In genomic region chr4:165464338-165464737, GRCh38 we compare ENCODE assay signal across 18 cellular contexts.
DNase-seq lines count a peak whose midpoint lies in the region; ATAC-seq and TF ChIP-seq lines count a peak whose summit lies in the region.
"Had no signal": no experiment of that assay in that cellular context is flagged by ENCODE, and none has a peak within 500 bp of the region (broad histone marks: within the 10 kb centered on the region; RNA-seq: fewer than 3 reads in every experiment).

No MANE protein-coding gene starts in this region.

- H3K9me2 ChIP-seq in MM.1S (replicated peaks; ENCODE audit: insufficient read depth, low read length) = no peaks in the 10 kb centered on the region

- peaks cover 6% of the 10 kb centered on the region for H3K27me3 Mint-ChIP-seq in activated T-helper 2 cell treated with anti-CD3 and anti-CD28 coated beads, Interferon-gamma antibody, Interleukin-2, Interleukin-4, amounts not matched to agents 10 μg/mL and 5 μg/mL and 100 μg/mL, durations not matched to agents 14 hours and 24 hours and 36 hours (ENCODE audit: low read depth)
- H3K27me3 Mint-ChIP-seq: activated naive CD4-positive, alpha-beta T cell treated with anti-CD3 and anti-CD28 coated beads, Interleukin-2, amount 10 ng/mL, durations not matched to agents 7 days and 5 days had no signal

- H3K9ac ChIP-seq in MM.1S (ENCODE audit: low read length) = no peak overlapping the region
- H3K9ac ChIP-seq: BLaER1 treated with 17β-estradiol and CSF1 and Interleukin-3, amounts not matched to agents 10 nM and 100 nM had no signal

- H3K36me3 Mint-ChIP-seq in activated T-helper 2 cell treated with anti-CD3 and anti-CD28 coated beads, Interferon-gamma antibody, Interleukin-2, Interleukin-4, amounts not matched to agents 10 μg/mL and 5 μg/mL and 100 μg/mL, durations not matched to agents 14 hours and 24 hours and 36 hours (ENCODE audit: low read depth) = no peaks in the 10 kb centered on the region
- H3K36me3 Mint-ChIP-seq: activated CD4-positive, alpha-beta memory T cell treated with anti-CD3 and anti-CD28 coated beads for 36 hours; activated naive CD4-positive, alpha-beta T cell treated with anti-CD3 and anti-CD28 coated beads, Interleukin-2, amount 10 ng/mL, durations not matched to agents 7 days and 5 days had no signal

- H3K27ac Mint-ChIP-seq in activated T-helper 2 cell treated with anti-CD3 and anti-CD28 coated beads, Interferon-gamma antibody, Interleukin-2, Interleukin-4, amounts not matched to agents 10 μg/mL and 5 μg/mL and 100 μg/mL, durations not matched to agents 14 hours and 24 hours and 36 hours = no peak overlapping the region
- H3K27ac Mint-ChIP-seq: activated CD4-positive, alpha-beta memory T cell treated with anti-CD3 and anti-CD28 coated beads for 36 hours; activated naive CD4-positive, alpha-beta T cell treated with anti-CD3 and anti-CD28 coated beads, Interleukin-2, amount 10 ng/mL, durations not matched to agents 7 days and 5 days; activated T-cell treated with anti-CD3 and anti-CD28 coated beads, Interleukin-2, amount 50 U/mL, for 24 hours; endodermal cell had no signal

- no peak overlapping the region for H3K4me2 ChIP-seq in MM.1S (ENCODE audit: low read depth, low read length)

- intact Hi-C loops in activated T-helper 2 cell treated with anti-CD3 and anti-CD28 coated beads, Interferon-gamma antibody, Interleukin-2, Interleukin-4, amounts not matched to agents 10 μg/mL and 5 μg/mL and 100 μg/mL, durations not matched to agents 14 hours and 24 hours and 36 hours (cut with micrococcal nuclease) = loop anchor here (1.0 to 10.0 kb wide), 4 partner anchors 107 to 680 kb away; partner anchors contain the start of gene TMEM192

- H3K27ac ChIP-seq in MM.1S (ENCODE audit: low read length) = no peak overlapping the region
- H3K27ac ChIP-seq: BLaER1 treated with 17β-estradiol and CSF1 and Interleukin-3, amounts not matched to agents 10 nM and 100 nM; heart left ventricle; left ventricle myocardium inferior; testis had no signal

- H3K4me3 ChIP-seq in MM.1S (ENCODE audit: low read length) = no peak overlapping the region
- H3K4me3 ChIP-seq: BLaER1 treated with 17β-estradiol and CSF1 and Interleukin-3, amounts not matched to agents 10 nM and 100 nM; heart left ventricle; left ventricle myocardium inferior; testis had no signal

- H3K9me3 Mint-ChIP-seq in activated T-helper 2 cell treated with anti-CD3 and anti-CD28 coated beads, Interferon-gamma antibody, Interleukin-2, Interleukin-4, amounts not matched to agents 10 μg/mL and 5 μg/mL and 100 μg/mL, durations not matched to agents 14 hours and 24 hours and 36 hours = no peaks in the 10 kb centered on the region
- H3K9me3 Mint-ChIP-seq: activated CD4-positive, alpha-beta memory T cell treated with anti-CD3 and anti-CD28 coated beads for 36 hours; activated naive CD4-positive, alpha-beta T cell treated with anti-CD3 and anti-CD28 coated beads, Interleukin-2, amount 10 ng/mL, durations not matched to agents 7 days and 5 days; activated T-cell treated with anti-CD3 and anti-CD28 coated beads, Interleukin-2, amount 50 U/mL, for 24 hours; endodermal cell; neural crest cell had no signal

- peak overlapping the region; percentile 30; the same call in 1 of the 2 replicates for H2AFZ ChIP-seq in MM.1S (ENCODE audit: low read length)

- H3K4me3 Mint-ChIP-seq in activated T-helper 2 cell treated with anti-CD3 and anti-CD28 coated beads, Interferon-gamma antibody, Interleukin-2, Interleukin-4, amounts not matched to agents 10 μg/mL and 5 μg/mL and 100 μg/mL, durations not matched to agents 14 hours and 24 hours and 36 hours (ENCODE audit: low read depth) = no peak overlapping the region
- H3K4me3 Mint-ChIP-seq: activated CD4-positive, alpha-beta memory T cell treated with anti-CD3 and anti-CD28 coated beads for 36 hours; activated naive CD4-positive, alpha-beta T cell treated with anti-CD3 and anti-CD28 coated beads, Interleukin-2, amount 10 ng/mL, durations not matched to agents 7 days and 5 days; activated T-cell treated with anti-CD3 and anti-CD28 coated beads, Interleukin-2, amount 50 U/mL, for 24 hours; endodermal cell; neural crest cell had no signal

- TF ChIP-seq CTCF in MM.1S (IDR thresholded peaks at IDR 0.05; ENCODE audit: low read length) = no peak

- H3K9me3 ChIP-seq in MM.1S (replicated peaks; ENCODE audit: insufficient read depth, low read length) = no peaks in the 10 kb centered on the region
- H3K9me3 ChIP-seq: heart left ventricle, left ventricle myocardium inferior, testis had no signal

- peak; percentile 6 for ATAC-seq in GM19351 (IDR thresholded peaks at IDR 0.05; ENCODE audit: unreplicated experiment)
- ATAC-seq in left lobe of liver = peak; percentile 41

- no peaks in the 10 kb centered on the region for H4K20me1 ChIP-seq in MM.1S (ENCODE audit: insufficient read depth, low read length)
- H4K20me1 ChIP-seq: BLaER1 treated with 17β-estradiol and CSF1 and Interleukin-3, amounts not matched to agents 10 nM and 100 nM had no signal

- H3K4me1 Mint-ChIP-seq in activated T-helper 2 cell treated with anti-CD3 and anti-CD28 coated beads, Interferon-gamma antibody, Interleukin-2, Interleukin-4, amounts not matched to agents 10 μg/mL and 5 μg/mL and 100 μg/mL, durations not matched to agents 14 hours and 24 hours and 36 hours (ENCODE audit: low read depth) = no peaks in the 10 kb centered on the region
- H3K4me1 Mint-ChIP-seq: activated naive CD4-positive, alpha-beta T cell treated with anti-CD3 and anti-CD28 coated beads, Interleukin-2, amount 10 ng/mL, durations not matched to agents 7 days and 5 days had no signal

- H3K79me2 ChIP-seq in MM.1S (ENCODE audit: low read length) = no peaks in the 10 kb centered on the region

- no peaks in the 10 kb centered on the region for H3F3A ChIP-seq in MM.1S (ENCODE audit: insufficient read depth, low read length)

- no peaks in the 10 kb centered on the region for H3K4me1 ChIP-seq in MM.1S (ENCODE audit: low read length)
- H3K4me1 ChIP-seq: left ventricle myocardium inferior had no signal

- DNase-seq in NCI-H1694 (lab: John Stamatoyannopoulos, UW) = peak; percentile 49
- DNase-seq in NCI-H1694 treated with DMSO at 0.1 percent for 48 hours (lab: John Stamatoyannopoulos, UW) = no peak
- DNase-seq in MM.1S = no peak
- no peak for DNase-seq in left lobe of liver (ENCODE audit: low spot score)
- DNase-seq in activated T-helper 2 cell treated with anti-CD3 and anti-CD28 coated beads, Interferon-gamma antibody, Interleukin-2, Interleukin-4, amounts not matched to agents 10 μg/mL and 5 μg/mL and 100 μg/mL, durations not matched to agents 14 hours and 24 hours and 36 hours (ENCODE audit: low spot score) = no peak
- no peak for DNase-seq in AG08396 (ENCODE audit: low spot score)
- DNase-seq in germinal center (ENCODE audit: low spot score) = no peak
- DNase-seq: activated CD4-positive, alpha-beta memory T cell treated with anti-CD3 and anti-CD28 coated beads for 36 hours; activated naive CD4-positive, alpha-beta T cell treated with anti-CD3 and anti-CD28 coated beads, Interleukin-2, amount 10 ng/mL, durations not matched to agents 7 days and 5 days; activated T-cell treated with anti-CD3 and anti-CD28 coated beads, Interleukin-2, amount 50 U/mL, for 24 hours; endodermal cell; heart left ventricle; left ventricle myocardium inferior; NCI-H187 had no signal

- no peaks in the 10 kb centered on the region for H3K36me3 ChIP-seq in MM.1S (replicated peaks; ENCODE audit: insufficient read depth, low read length)
- H3K36me3 ChIP-seq: BLaER1 treated with 17β-estradiol and CSF1 and Interleukin-3, amounts not matched to agents 10 nM and 100 nM; left ventricle myocardium inferior had no signal

- no peaks in the 10 kb centered on the region for H3K27me3 ChIP-seq in MM.1S (replicated peaks; ENCODE audit: insufficient read depth, low read length)
- H3K27me3 ChIP-seq: BLaER1 treated with 17β-estradiol and CSF1 and Interleukin-3, amounts not matched to agents 10 nM and 100 nM; heart left ventricle; testis had no signal
